Comparison of ENCODE assay signal across 18 cellular contexts in the genomic region with DNA sequence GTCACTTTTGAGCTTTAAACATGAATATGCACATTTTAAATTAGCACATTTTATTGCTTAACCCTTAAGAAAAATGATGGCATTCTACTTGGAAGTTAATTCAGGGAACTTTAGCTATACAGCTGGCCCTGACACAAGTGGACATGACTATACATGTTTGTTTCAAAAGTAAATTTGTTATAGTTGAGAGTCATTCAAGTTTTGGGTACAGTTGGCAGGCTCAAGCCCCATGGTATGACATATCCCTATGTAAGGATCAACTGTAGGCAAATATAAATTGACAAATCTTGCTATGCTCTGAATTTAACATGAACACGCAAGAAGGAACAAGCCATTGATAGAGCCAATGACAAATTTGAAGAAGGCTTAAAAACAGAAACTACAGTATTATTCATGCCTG.
A peak's percentile ranks its signal among the peaks of the same experiment; 100 is the strongest.
DNase-seq lines count a peak whose midpoint lies in the region; ATAC-seq, FAIRE-seq and TF ChIP-seq lines count a peak whose summit lies in the region.
"Had no signal": no experiment of that assay in that cellular context is flagged by ENCODE, and none has a peak within 500 bp of the region (broad histone marks: within the 10 kb centered on the region; RNA-seq: fewer than 3 reads in every experiment).

No MANE protein-coding gene starts in this region.

- H3K27me3 ChIP-seq in bronchial epithelial cell (ENCODE audit: control insufficient read depth, insufficient read depth, low read length): no peaks in the 10 kb centered on the region
- no peaks in the 10 kb centered on the region for H3K27me3 ChIP-seq in osteoblast (ENCODE audit: insufficient read depth, low read length)
- H3K27me3 ChIP-seq in aorta (ENCODE audit: control insufficient read depth in 1 of 2, insufficient read depth in 2 of 2, low read length in 1 of 2): no peaks in the 10 kb centered on the region

- FAIRE-seq in bronchial epithelial cell (lab: Jason Lieb, UNC): no peak
- FAIRE-seq: A204.1, GM12892 had no signal

- H2AFZ ChIP-seq in osteoblast (ENCODE audit: low read length): no peak overlapping the region
- H2AFZ ChIP-seq: GM23248 had no signal

- peaks cover 3 to 10% of the 10 kb centered on the region in 2 donors for H3K9me3 Mint-ChIP-seq in activated T-cell treated with anti-CD3 and anti-CD28 coated beads, Interleukin-2, amount 50 U/mL, for 72 hours
- peaks cover 27% of the 10 kb centered on the region for H3K9me3 Mint-ChIP-seq in activated T-cell treated with anti-CD3 and anti-CD28 coated beads, Interleukin-2, amount 50 U/mL, for 24 hours

- H3K27ac Mint-ChIP-seq in activated T-cell treated with anti-CD3 and anti-CD28 coated beads, Interleukin-2, amount 50 U/mL, for 72 hours: peak overlapping the region; percentile 40
- no peak overlapping the region for H3K27ac Mint-ChIP-seq in activated T-cell treated with anti-CD3 and anti-CD28 coated beads, Interleukin-2, amount 50 U/mL, for 24 hours

- H3K4me2 ChIP-seq in osteoblast (ENCODE audit: insufficient read depth, low read length): no peak overlapping the region

- no peaks in the 10 kb centered on the region for H4K20me1 ChIP-seq in osteoblast (ENCODE audit: insufficient read depth, low read length)

- CTCF ChIA-PET in RWPE1 (lab: Yijun Ruan, JAX): no interaction called here

- H3K4me1 Mint-ChIP-seq in activated T-cell treated with anti-CD3 and anti-CD28 coated beads, Interleukin-2, amount 50 U/mL, for 72 hours (ENCODE audit: low read depth): peaks cover 78% of the 10 kb centered on the region
- peaks cover 77% of the 10 kb centered on the region for H3K4me1 Mint-ChIP-seq in activated T-cell treated with anti-CD3 and anti-CD28 coated beads, Interleukin-2, amount 50 U/mL, for 24 hours (ENCODE audit: low read depth)

- peaks cover 10 to 37% of the 10 kb centered on the region in 2 donors for H3K36me3 Mint-ChIP-seq in activated T-cell treated with anti-CD3 and anti-CD28 coated beads, Interleukin-2, amount 50 U/mL, for 72 hours (ENCODE audit: insufficient read depth in 2 of 2)
- peaks cover 60% of the 10 kb centered on the region for H3K36me3 Mint-ChIP-seq in activated T-cell treated with anti-CD3 and anti-CD28 coated beads, Interleukin-2, amount 50 U/mL, for 24 hours (ENCODE audit: low read depth)

- ATAC-seq in activated T-cell treated with anti-CD3 and anti-CD28 coated beads, Interleukin-2, amount 50 U/mL, for 72 hours (replicated peaks in 1 of 2): no peak
- no peak for ATAC-seq in aorta (ENCODE audit: low FRiP score)
- ATAC-seq: HCT116, PC-3 had no signal

- H3K27ac ChIP-seq in RWPE1 (peak overlapping the region; percentile 82), osteoblast (ENCODE audit: low read depth, low read length) (peak overlapping the region; percentile 76), aorta (ENCODE audit: low read depth in 1 of 2, low read length in 2 of 2) (no peak overlapping the region)
- H3K27ac ChIP-seq: GM23248 had no signal

- DNase-seq in activated T-cell treated with anti-CD3 and anti-CD28 coated beads, Interleukin-2, amount 50 U/mL, for 72 hours: no peak
- no peak for DNase-seq in activated T-cell treated with anti-CD3 and anti-CD28 coated beads, Interleukin-2, amount 50 U/mL, for 24 hours
- DNase-seq in RWPE1 (ENCODE audit: low spot score): peak; percentile 55
- peak; percentile 98 for DNase-seq in bronchial epithelial cell (ENCODE audit: low read depth)
- DNase-seq in osteoblast (ENCODE audit: insufficient read length, low spot score, missing footprints): no peak
- no peak for DNase-seq in HuH-7.5 (ENCODE audit: low spot score)
- DNase-seq in NCI-H2171 treated with DMSO at 0.1 percent for 48 hours (lab: John Stamatoyannopoulos, UW): no peak
- no peak for DNase-seq in aorta
- DNase-seq: CD4-positive, CD25-positive, alpha-beta regulatory T cell; DND-41; GDM1; GM23248; NCI-H1092; NCI-H1694 treated with DMSO at 0.1 percent for 48 hours; PC-3 had no signal

- no peaks in the 10 kb centered on the region for H3K36me3 ChIP-seq in bronchial epithelial cell (ENCODE audit: control insufficient read depth, insufficient read depth, low read length)
- H3K36me3 ChIP-seq in osteoblast (ENCODE audit: insufficient read depth, low read length): no peaks in the 10 kb centered on the region
- H3K36me3 ChIP-seq in aorta (ENCODE audit: control insufficient read depth in 1 of 2, insufficient read depth in 2 of 2, low read length in 1 of 2): no peaks in the 10 kb centered on the region

- no peaks in the 10 kb centered on the region for H3K27me3 Mint-ChIP-seq in activated T-cell treated with anti-CD3 and anti-CD28 coated beads, Interleukin-2, amount 50 U/mL, for 72 hours (ENCODE audit: low read depth)
- no peaks in the 10 kb centered on the region for H3K27me3 Mint-ChIP-seq in activated T-cell treated with anti-CD3 and anti-CD28 coated beads, Interleukin-2, amount 50 U/mL, for 24 hours
- H3K27me3 Mint-ChIP-seq: CD4-positive, CD25-positive, alpha-beta regulatory T cell had no signal

- 100% methylated on average over 1 of the region's 1 CpG for WGBS in aorta, 2 donors

- peaks cover 22% of the 10 kb centered on the region for H3K4me1 ChIP-seq in osteoblast (ENCODE audit: insufficient read depth, low read length)
- H3K4me1 ChIP-seq in aorta (ENCODE audit: control insufficient read depth in 1 of 2, insufficient read depth in 2 of 2, low read length in 2 of 2): no peaks in the 10 kb centered on the region

- no peaks in the 10 kb centered on the region for H3K79me2 ChIP-seq in osteoblast (ENCODE audit: insufficient read depth, low read length)

- TF ChIP-seq CTCF in RWPE1 (conservative IDR thresholded peaks at IDR 0.05; ENCODE audit: low read depth): no peak
- TF ChIP-seq CTCF in bronchial epithelial cell (IDR thresholded peaks at IDR 0.05; ENCODE audit: insufficient read depth, low read length, severe bottlenecking): no peak
- TF ChIP-seq CTCF in osteoblast (IDR thresholded peaks at IDR 0.05; ENCODE audit: extremely low read depth, low read depth, low read length): no peak

- POLR2A ChIA-PET in RWPE1 (lab: Yijun Ruan, JAX; ENCODE audit: low non-redundant PET): no interaction called here

- H3K9me3 ChIP-seq in osteoblast (ENCODE audit: low read depth, low read length): no peaks in the 10 kb centered on the region
- H3K9me3 ChIP-seq in aorta (ENCODE audit: control insufficient read depth, low read length): no peaks in the 10 kb centered on the region

- intact Hi-C loops in aorta (cut with DNase I): loop anchor here in 1 of 2 donors (10.0 kb wide), 1 partner anchor 229 kb away; a partner anchor contains a TSS

- H3K4me3 Mint-ChIP-seq in activated T-cell treated with anti-CD3 and anti-CD28 coated beads, Interleukin-2, amount 50 U/mL, for 72 hours: peak overlapping the region in 1 of 2 donors; percentile 1
- H3K4me3 Mint-ChIP-seq in activated T-cell treated with anti-CD3 and anti-CD28 coated beads, Interleukin-2, amount 50 U/mL, for 24 hours: no peak overlapping the region

- H3K4me3 ChIP-seq in bronchial epithelial cell (ENCODE audit: low read depth, low read length): no peak overlapping the region
- no peak overlapping the region for H3K4me3 ChIP-seq in osteoblast (ENCODE audit: insufficient read depth, low read length)
- no peak overlapping the region for H3K4me3 ChIP-seq in aorta (ENCODE audit: low read length in 2 of 2)
- H3K4me3 ChIP-seq: GM23248 had no signal

Comparison
In these comparisons a context has a peak if more than half of its experiments do, and no peak if none do; other contexts are left out.
1. DNase-seq: peak in RWPE1 (single experiment) and bronchial epithelial cell (single experiment); none in activated T-cell treated with anti-CD3 and anti-CD28 coated beads, Interleukin-2, amount 50 U/mL, for 72 hours (0 of 2), activated T-cell treated with anti-CD3 and anti-CD28 coated beads, Interleukin-2, amount 50 U/mL, for 24 hours (single experiment), osteoblast (single experiment), HuH-7.5 (single experiment), NCI-H2171 treated with DMSO at 0.1 percent for 48 hours (single experiment) and aorta (0 of 2).
2. H3K27ac ChIP-seq: peak in RWPE1 (single experiment) and osteoblast (single experiment); none in aorta (0 of 2).